Comparison of ENCODE assay signal across 21 cellular contexts in the genomic region with DNA sequence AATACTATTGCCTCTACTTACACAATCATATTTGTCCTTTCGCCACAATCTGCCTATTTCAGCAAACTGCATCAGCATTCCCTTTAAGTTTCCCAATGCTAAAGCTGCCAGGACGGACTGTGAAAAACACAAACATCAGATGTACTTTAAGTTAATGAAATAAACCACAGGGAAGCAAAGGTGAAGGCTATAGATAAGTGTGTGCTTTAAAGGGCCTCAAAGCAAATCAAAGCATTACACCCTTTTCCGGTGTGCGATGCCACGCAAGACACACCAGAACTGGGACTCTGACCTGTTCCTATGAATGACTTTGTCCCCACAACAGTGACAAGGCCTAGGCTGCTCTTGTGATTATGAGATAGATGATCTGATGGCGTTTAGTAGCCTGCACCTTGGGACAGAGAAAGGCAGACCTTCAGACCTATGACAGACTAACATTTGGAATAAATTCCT. TPM values are rescaled to one million over a fixed set of nuclear protein-coding genes. Genes with fewer than 3 reads are reported as not detected.
"Had no signal": no experiment of that assay in that cellular context is flagged by ENCODE, and none has a peak within 500 bp of the region (broad histone marks: within the 10 kb centered on the region; RNA-seq: fewer than 3 reads in every experiment).

No MANE protein-coding gene starts in this region.

- H3K27me3 ChIP-seq: ascending aorta, esophagus muscularis mucosa, spleen, thyroid gland had no signal

- FAIRE-seq: urothelium cell line had no signal

- H3K27ac ChIP-seq: ascending aorta, esophagus muscularis mucosa, spleen, thyroid gland had no signal

- H3K9ac ChIP-seq: SK-N-SH had no signal

- H3K4me2 ChIP-seq: SK-N-SH had no signal

- DNase-seq: activated CD4-positive, alpha-beta T cell treated with anti-CD3 and anti-CD28 coated beads, Interleukin-2, amount 10 ng/mL, durations not matched to agents 24 days and 14 days; activated CD8-positive, alpha-beta memory T cell treated with anti-CD3 and anti-CD28 coated beads, Interleukin-2, amount 50 U/mL, for 4 hours; activated CD8-positive, alpha-beta T cell treated with anti-CD3 and anti-CD28 coated beads, Interleukin-2, amount 10 ng/mL, durations not matched to agents 7 days and 5 days; activated naive CD4-positive, alpha-beta T cell treated with anti-CD3 and anti-CD28 coated beads, Interleukin-2, amount 10 ng/mL, durations not matched to agents 7 days and 5 days; activated naive CD8-positive, alpha-beta T cell treated with anti-CD3 and anti-CD28 coated beads, Interleukin-2, amount 50 U/mL, for 24 hours; activated T-cell treated with anti-CD3 and anti-CD28 coated beads, Interleukin-2, amount 50 U/mL, for 4 hours; cortex of kidney; left cardiac atrium; midbrain; SK-N-SH; spleen; stimulated activated naive B cell treated with anti-CD40 and anti-IgM and Interleukin-4, amounts not matched to agents 10 μg/mL and 1 μg/mL and 100 μg/mL, for 72 hours; thyroid gland had no signal

- H3K4me3 ChIP-seq: ascending aorta, esophagus muscularis mucosa, spleen, thyroid gland had no signal

- H3K36me3 ChIP-seq: ascending aorta, esophagus muscularis mucosa, spleen, thyroid gland had no signal

- H3K9me3 ChIP-seq: ascending aorta, esophagus muscularis mucosa, SK-N-SH, spleen, thyroid gland had no signal

- H3K4me1 ChIP-seq: ascending aorta, spleen had no signal

- ATAC-seq: activated CD8-positive, alpha-beta T cell treated with anti-CD3 and anti-CD28 coated beads, Interleukin-2, amount 10 ng/mL, durations not matched to agents 7 days and 5 days; activated naive CD8-positive, alpha-beta T cell treated with anti-CD3 and anti-CD28 coated beads, Interleukin-2, amount 50 U/mL, for 24 hours; activated T-cell treated with anti-CD3 and anti-CD28 coated beads, Interleukin-2, amount 50 U/mL, for 4 hours; left cardiac atrium; sciatic nerve; stimulated activated naive B cell treated with anti-CD40 and anti-IgM and Interleukin-4, amounts not matched to agents 10 μg/mL and 1 μg/mL and 100 μg/mL, for 72 hours had no signal

RNA-seq across cellular contexts. Expression of gene SLC26A3, which starts 23.4 kb away (rescaled TPM):
- total RNA-seq: activated CD4-positive, alpha-beta T cell treated with anti-CD3 and anti-CD28 coated beads, Interleukin-2, amount 10 ng/mL, durations not matched to agents 24 days and 14 days; activated CD8-positive, alpha-beta T cell treated with anti-CD3 and anti-CD28 coated beads, Interleukin-2, amount 10 ng/mL, durations not matched to agents 7 days and 5 days; left cardiac atrium; lung microvascular endothelial cell; neural crest cell; osteocyte; pulmonary artery endothelial cell; sciatic nerve had no signal
- polyA plus RNA-seq: SK-N-SH had no signal
